In the genomic region with DNA sequence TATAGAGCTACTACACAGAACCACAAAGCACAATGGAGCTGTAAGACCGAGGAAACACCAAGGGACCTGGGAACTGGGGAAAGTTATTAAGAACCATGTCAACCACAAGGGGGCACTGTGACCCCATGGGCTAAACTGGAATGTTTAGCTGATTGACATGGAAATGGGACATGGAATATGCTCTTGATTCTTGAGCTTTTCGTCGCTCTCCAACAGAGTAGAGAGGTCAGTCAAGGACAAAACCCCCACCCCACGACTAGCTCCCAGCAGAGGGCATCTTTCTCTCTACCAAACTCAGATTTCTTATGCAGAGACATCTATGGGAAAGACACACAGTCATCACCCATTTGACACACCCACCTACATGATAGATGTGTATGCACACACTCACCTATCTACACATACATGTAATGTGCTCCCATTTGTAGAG, we compare ENCODE assay signal across 1 cellular context.
A peak's percentile ranks its signal among the peaks of the same experiment; 100 is the strongest.
TF ChIP-seq lines count a peak whose summit lies in the region.

No MANE protein-coding gene starts in this region.

TF ChIP-seq in HepG2, 621 proteins besides CTCF, POLR2A, EP300 and RAD21 (continued from another document and continues in another):
- TF ChIP-seq ZNF746 (CRISPR knock-in tag; IDR thresholded peaks at IDR 0.05) (no peak), SP1 (IDR thresholded peaks at IDR 0.05) (no peak), SP1 (CRISPR knock-in tag; IDR thresholded peaks at IDR 0.05) (peak; percentile 33; the same call in 1 of the 2 replicates), RBM39 (IDR thresholded peaks at IDR 0.05; ENCODE audit: low read depth, low read length, poor library complexity, severe bottlenecking) (no peak), NFE2 (CRISPR knock-in tag; IDR thresholded peaks at IDR 0.05) (no peak; the same call in 1 of the 2 replicates), ZNF207 (IDR thresholded peaks at IDR 0.05; ENCODE audit: borderline replicate concordance) (no peak), TEAD3 (CRISPR knock-in tag; optimal IDR thresholded peaks at IDR 0.05; ENCODE audit: borderline replicate concordance) (peak; percentile 97), ARNT2 (CRISPR knock-in tag; IDR thresholded peaks at IDR 0.05; ENCODE audit: low read depth) (0 out of 2 replicates have a peak, but pooled peaks have one; percentile 52), ZMYM4 (CRISPR knock-in tag; IDR thresholded peaks at IDR 0.05) (peak; percentile 69; the same call in 1 of the 2 replicates), KDM4B (CRISPR knock-in tag; IDR thresholded peaks at IDR 0.05) (0 out of 2 replicates have a peak, but pooled peaks have one; percentile 65), ZNF329 (CRISPR knock-in tag; IDR thresholded peaks at IDR 0.05; ENCODE audit: low read depth) (no peak), SP4 (CRISPR knock-in tag; IDR thresholded peaks at IDR 0.05) (no peak), ZNF660 (CRISPR knock-in tag; IDR thresholded peaks at IDR 0.05; ENCODE audit: borderline replicate concordance, low read depth) (no peak), ZNF644 (CRISPR knock-in tag; IDR thresholded peaks at IDR 0.05; ENCODE audit: low read depth) (0 out of 2 replicates have a peak, but pooled peaks have one; percentile 38), ELF3 (CRISPR knock-in tag; IDR thresholded peaks at IDR 0.05) (peak; percentile 85), ADNP (CRISPR knock-in tag; IDR thresholded peaks at IDR 0.05) (no peak), ZNF792 (CRISPR knock-in tag; IDR thresholded peaks at IDR 0.05) (0 out of 2 replicates have a peak, but pooled peaks have one; percentile 45), TARDBP (CRISPR knock-in tag; IDR thresholded peaks at IDR 0.05) (peak; percentile 56; the same call in 1 of the 2 replicates), HNF4G (IDR thresholded peaks at IDR 0.05; ENCODE audit: borderline replicate concordance, low read depth, low read length) (no peak), HNF4G (CRISPR knock-in tag; IDR thresholded peaks at IDR 0.05; ENCODE audit: borderline replicate concordance, low read depth) (peak; percentile 80), ZNF562 (CRISPR knock-in tag; IDR thresholded peaks at IDR 0.05; ENCODE audit: borderline replicate concordance) (no peak), ZNF124 (CRISPR knock-in tag; IDR thresholded peaks at IDR 0.05) (peak; percentile 92), RCOR2 (CRISPR knock-in tag; IDR thresholded peaks at IDR 0.05) (0 out of 2 replicates have a peak, but pooled peaks have one; percentile 39), ZNF766 (CRISPR knock-in tag; IDR thresholded peaks at IDR 0.05; ENCODE audit: borderline replicate concordance) (no peak), ZNF605 (CRISPR knock-in tag; IDR thresholded peaks at IDR 0.05) (no peak), NCOA2 (CRISPR knock-in tag; IDR thresholded peaks at IDR 0.05) (peak; percentile 45; the same call in 1 of the 2 replicates), CBFB (CRISPR knock-in tag; IDR thresholded peaks at IDR 0.05) (no peak), KDM2A (CRISPR knock-in tag; IDR thresholded peaks at IDR 0.05; ENCODE audit: borderline replicate concordance, low read depth) (peak; percentile 30; the same call in 1 of the 2 replicates), ZNF83 (CRISPR knock-in tag; IDR thresholded peaks at IDR 0.05; ENCODE audit: borderline replicate concordance) (no peak; the same call in 1 of the 2 replicates), ZFAT (CRISPR knock-in tag; conservative IDR thresholded peaks at IDR 0.05) (no peak), ZFP1 (CRISPR knock-in tag; IDR thresholded peaks at IDR 0.05) (peak; percentile 81), LCORL (IDR thresholded peaks at IDR 0.05) (no peak), LCORL (CRISPR knock-in tag; IDR thresholded peaks at IDR 0.05) (peak; percentile 83), THAP11 (CRISPR knock-in tag; IDR thresholded peaks at IDR 0.05) (peak; percentile 55; the same call in 1 of the 2 replicates), KAT8 (CRISPR knock-in tag; IDR thresholded peaks at IDR 0.05) (peak; percentile 71), STAG1 (CRISPR knock-in tag; IDR thresholded peaks at IDR 0.05) (peak; percentile 99)
- TF ChIP-seq, protein P1, sequence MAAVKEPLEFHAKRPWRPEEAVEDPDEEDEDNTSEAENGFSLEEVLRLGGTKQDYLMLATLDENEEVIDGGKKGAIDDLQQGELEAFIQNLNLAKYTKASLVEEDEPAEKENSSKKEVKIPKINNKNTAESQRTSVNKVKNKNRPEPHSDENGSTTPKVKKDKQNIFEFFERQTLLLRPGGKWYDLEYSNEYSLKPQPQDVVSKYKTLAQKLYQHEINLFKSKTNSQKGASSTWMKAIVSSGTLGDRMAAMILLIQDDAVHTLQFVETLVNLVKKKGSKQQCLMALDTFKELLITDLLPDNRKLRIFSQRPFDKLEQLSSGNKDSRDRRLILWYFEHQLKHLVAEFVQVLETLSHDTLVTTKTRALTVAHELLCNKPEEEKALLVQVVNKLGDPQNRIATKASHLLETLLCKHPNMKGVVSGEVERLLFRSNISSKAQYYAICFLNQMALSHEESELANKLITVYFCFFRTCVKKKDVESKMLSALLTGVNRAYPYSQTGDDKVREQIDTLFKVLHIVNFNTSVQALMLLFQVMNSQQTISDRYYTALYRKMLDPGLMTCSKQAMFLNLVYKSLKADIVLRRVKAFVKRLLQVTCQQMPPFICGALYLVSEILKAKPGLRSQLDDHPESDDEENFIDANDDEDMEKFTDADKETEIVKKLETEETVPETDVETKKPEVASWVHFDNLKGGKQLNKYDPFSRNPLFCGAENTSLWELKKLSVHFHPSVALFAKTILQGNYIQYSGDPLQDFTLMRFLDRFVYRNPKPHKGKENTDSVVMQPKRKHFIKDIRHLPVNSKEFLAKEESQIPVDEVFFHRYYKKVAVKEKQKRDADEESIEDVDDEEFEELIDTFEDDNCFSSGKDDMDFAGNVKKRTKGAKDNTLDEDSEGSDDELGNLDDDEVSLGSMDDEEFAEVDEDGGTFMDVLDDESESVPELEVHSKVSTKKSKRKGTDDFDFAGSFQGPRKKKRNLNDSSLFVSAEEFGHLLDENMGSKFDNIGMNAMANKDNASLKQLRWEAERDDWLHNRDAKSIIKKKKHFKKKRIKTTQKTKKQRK (IDR thresholded peaks at IDR 0.05; ENCODE audit: low read length): no peak
- TF ChIP-seq, protein P2, sequence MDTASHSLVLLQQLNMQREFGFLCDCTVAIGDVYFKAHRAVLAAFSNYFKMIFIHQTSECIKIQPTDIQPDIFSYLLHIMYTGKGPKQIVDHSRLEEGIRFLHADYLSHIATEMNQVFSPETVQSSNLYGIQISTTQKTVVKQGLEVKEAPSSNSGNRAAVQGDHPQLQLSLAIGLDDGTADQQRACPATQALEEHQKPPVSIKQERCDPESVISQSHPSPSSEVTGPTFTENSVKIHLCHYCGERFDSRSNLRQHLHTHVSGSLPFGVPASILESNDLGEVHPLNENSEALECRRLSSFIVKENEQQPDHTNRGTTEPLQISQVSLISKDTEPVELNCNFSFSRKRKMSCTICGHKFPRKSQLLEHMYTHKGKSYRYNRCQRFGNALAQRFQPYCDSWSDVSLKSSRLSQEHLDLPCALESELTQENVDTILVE (CRISPR knock-in tag; IDR thresholded peaks at IDR 0.05): peak; percentile 77; the same call in 1 of the 2 replicates
- TF ChIP-seq, protein P3, sequence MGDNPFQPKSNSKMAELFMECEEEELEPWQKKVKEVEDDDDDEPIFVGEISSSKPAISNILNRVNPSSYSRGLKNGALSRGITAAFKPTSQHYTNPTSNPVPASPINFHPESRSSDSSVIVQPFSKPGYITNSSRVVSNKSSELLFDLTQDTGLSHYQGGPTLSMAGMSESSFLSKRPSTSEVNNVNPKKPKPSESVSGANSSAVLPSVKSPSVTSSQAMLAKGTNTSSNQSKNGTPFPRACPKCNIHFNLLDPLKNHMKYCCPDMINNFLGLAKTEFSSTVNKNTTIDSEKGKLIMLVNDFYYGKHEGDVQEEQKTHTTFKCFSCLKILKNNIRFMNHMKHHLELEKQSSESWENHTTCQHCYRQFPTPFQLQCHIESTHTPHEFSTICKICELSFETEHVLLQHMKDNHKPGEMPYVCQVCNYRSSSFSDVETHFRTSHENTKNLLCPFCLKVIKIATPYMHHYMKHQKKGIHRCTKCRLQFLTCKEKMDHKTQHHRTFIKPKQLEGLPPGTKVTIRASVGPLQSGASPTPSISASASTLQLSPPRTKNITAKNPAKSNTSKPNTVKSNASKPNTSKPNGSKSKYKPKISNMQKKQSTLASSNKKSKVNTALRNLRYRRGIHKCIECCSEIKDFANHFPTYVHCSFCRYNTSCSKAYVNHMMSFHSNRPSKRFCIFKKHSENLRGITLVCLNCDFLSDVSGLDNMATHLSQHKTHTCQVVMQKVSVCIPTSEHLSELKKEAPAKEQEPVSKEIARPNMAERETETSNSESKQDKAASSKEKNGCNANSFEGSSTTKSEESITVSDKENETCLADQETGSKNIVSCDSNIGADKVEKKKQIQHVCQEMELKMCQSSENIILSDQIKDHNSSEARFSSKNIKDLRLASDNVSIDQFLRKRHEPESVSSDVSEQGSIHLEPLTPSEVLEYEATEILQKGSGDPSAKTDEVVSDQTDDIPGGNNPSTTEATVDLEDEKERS (CRISPR knock-in tag; IDR thresholded peaks at IDR 0.05): no peak
- TF ChIP-seq, protein P4, sequence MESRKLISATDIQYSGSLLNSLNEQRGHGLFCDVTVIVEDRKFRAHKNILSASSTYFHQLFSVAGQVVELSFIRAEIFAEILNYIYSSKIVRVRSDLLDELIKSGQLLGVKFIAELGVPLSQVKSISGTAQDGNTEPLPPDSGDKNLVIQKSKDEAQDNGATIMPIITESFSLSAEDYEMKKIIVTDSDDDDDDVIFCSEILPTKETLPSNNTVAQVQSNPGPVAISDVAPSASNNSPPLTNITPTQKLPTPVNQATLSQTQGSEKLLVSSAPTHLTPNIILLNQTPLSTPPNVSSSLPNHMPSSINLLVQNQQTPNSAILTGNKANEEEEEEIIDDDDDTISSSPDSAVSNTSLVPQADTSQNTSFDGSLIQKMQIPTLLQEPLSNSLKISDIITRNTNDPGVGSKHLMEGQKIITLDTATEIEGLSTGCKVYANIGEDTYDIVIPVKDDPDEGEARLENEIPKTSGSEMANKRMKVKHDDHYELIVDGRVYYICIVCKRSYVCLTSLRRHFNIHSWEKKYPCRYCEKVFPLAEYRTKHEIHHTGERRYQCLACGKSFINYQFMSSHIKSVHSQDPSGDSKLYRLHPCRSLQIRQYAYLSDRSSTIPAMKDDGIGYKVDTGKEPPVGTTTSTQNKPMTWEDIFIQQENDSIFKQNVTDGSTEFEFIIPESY (CRISPR knock-in tag; IDR thresholded peaks at IDR 0.05): peak; percentile 81
- TF ChIP-seq, protein P5, sequence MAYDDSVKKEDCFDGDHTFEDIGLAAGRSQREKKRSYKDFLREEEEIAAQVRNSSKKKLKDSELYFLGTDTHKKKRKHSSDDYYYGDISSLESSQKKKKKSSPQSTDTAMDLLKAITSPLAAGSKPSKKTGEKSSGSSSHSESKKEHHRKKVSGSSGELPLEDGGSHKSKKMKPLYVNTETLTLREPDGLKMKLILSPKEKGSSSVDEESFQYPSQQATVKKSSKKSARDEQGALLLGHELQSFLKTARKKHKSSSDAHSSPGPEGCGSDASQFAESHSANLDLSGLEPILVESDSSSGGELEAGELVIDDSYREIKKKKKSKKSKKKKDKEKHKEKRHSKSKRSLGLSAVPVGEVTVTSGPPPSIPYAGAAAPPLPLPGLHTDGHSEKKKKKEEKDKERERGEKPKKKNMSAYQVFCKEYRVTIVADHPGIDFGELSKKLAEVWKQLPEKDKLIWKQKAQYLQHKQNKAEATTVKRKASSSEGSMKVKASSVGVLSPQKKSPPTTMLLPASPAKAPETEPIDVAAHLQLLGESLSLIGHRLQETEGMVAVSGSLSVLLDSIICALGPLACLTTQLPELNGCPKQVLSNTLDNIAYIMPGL (CRISPR knock-in tag; IDR thresholded peaks at IDR 0.05; ENCODE audit: borderline replicate concordance in 1 of 2, low read depth in 1 of 2): peak; percentile 61 to 87; a peak in 3 of 4 replicates
- TF ChIP-seq, protein P6, sequence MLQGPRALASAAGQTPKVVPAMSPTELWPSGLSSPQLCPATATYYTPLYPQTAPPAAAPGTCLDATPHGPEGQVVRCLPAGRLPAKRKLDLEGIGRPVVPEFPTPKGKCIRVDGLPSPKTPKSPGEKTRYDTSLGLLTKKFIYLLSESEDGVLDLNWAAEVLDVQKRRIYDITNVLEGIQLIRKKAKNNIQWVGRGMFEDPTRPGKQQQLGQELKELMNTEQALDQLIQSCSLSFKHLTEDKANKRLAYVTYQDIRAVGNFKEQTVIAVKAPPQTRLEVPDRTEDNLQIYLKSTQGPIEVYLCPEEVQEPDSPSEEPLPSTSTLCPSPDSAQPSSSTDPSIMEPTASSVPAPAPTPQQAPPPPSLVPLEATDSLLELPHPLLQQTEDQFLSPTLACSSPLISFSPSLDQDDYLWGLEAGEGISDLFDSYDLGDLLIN (CRISPR knock-in tag; IDR thresholded peaks at IDR 0.05; ENCODE audit: borderline replicate concordance): no peak
- TF ChIP-seq, protein P7, sequence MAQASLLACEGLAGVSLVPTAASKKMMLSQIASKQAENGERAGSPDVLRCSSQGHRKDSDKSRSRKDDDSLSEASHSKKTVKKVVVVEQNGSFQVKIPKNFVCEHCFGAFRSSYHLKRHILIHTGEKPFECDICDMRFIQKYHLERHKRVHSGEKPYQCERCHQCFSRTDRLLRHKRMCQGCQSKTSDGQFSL (CRISPR knock-in tag; IDR thresholded peaks at IDR 0.05): no peak; the same call in 1 of the 2 replicates
- TF ChIP-seq, protein P8, sequence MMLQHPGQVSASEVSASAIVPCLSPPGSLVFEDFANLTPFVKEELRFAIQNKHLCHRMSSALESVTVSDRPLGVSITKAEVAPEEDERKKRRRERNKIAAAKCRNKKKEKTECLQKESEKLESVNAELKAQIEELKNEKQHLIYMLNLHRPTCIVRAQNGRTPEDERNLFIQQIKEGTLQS (CRISPR knock-in tag; IDR thresholded peaks at IDR 0.05): 0 out of 2 replicates have a peak, but pooled peaks have one; percentile 27
- TF ChIP-seq, protein P9, sequence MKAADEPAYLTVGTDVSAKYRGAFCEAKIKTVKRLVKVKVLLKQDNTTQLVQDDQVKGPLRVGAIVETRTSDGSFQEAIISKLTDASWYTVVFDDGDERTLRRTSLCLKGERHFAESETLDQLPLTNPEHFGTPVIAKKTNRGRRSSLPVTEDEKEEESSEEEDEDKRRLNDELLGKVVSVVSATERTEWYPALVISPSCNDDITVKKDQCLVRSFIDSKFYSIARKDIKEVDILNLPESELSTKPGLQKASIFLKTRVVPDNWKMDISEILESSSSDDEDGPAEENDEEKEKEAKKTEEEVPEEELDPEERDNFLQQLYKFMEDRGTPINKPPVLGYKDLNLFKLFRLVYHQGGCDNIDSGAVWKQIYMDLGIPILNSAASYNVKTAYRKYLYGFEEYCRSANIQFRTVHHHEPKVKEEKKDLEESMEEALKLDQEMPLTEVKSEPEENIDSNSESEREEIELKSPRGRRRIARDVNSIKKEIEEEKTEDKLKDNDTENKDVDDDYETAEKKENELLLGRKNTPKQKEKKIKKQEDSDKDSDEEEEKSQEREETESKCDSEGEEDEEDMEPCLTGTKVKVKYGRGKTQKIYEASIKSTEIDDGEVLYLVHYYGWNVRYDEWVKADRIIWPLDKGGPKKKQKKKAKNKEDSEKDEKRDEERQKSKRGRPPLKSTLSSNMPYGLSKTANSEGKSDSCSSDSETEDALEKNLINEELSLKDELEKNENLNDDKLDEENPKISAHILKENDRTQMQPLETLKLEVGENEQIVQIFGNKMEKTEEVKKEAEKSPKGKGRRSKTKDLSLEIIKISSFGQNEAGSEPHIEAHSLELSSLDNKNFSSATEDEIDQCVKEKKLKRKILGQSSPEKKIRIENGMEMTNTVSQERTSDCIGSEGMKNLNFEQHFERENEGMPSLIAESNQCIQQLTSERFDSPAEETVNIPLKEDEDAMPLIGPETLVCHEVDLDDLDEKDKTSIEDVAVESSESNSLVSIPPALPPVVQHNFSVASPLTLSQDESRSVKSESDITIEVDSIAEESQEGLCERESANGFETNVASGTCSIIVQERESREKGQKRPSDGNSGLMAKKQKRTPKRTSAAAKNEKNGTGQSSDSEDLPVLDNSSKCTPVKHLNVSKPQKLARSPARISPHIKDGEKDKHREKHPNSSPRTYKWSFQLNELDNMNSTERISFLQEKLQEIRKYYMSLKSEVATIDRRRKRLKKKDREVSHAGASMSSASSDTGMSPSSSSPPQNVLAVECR (CRISPR knock-in tag; IDR thresholded peaks at IDR 0.05; ENCODE audit: borderline replicate concordance): peak; percentile 59; the same call in 1 of the 2 replicates
